ENCODE assay signal across 1 cellular context in the genomic region with DNA sequence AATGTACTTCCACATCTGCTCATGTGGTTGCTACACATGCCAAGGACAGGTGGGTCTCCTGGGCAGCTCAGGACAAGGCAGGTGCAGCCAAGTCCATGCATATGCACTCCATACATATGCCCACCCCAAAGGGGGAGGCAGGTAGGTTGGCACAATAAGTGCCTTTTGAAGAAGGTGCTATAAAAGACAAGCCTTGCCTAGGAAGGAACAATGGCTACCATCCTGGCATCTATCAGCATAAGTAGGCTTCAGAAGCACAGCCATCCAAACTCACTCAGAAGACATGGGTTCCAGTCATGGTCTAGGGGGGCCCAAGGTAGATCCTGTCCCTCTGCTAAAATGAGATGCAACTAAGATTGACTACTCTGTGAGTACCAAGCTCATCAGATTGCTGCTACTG.
TF ChIP-seq lines count a peak whose summit lies in the region.

No MANE protein-coding gene starts in this region.

TF ChIP-seq in GM12878, 131 proteins besides CTCF, POLR2A, EP300 and RAD21:
- TF ChIP-seq KLF5 (IDR thresholded peaks at IDR 0.05; ENCODE audit: partially characterized antibody) (no peak), TAF1 (IDR thresholded peaks at IDR 0.05; ENCODE audit: borderline replicate concordance, low read depth, low read length) (no peak), HDGF (IDR thresholded peaks at IDR 0.05) (no peak), BCL11A (IDR thresholded peaks at IDR 0.05; ENCODE audit: low read depth, low read length) (no peak), NR2C1 (IDR thresholded peaks at IDR 0.05) (no peak), ZNF24 (IDR thresholded peaks at IDR 0.05) (no peak), RELA (IDR thresholded peaks at IDR 0.05; ENCODE audit: borderline replicate concordance, partially characterized antibody) (no peak), ZNF274 (IDR thresholded peaks at IDR 0.05; ENCODE audit: insufficient read depth, insufficient read length) (no peak), MTA3 (IDR thresholded peaks at IDR 0.05; ENCODE audit: borderline replicate concordance, low read length) (no peak), SMC3 (IDR thresholded peaks at IDR 0.05; ENCODE audit: borderline replicate concordance, low read length) (no peak), MYB (IDR thresholded peaks at IDR 0.05; ENCODE audit: borderline replicate concordance, low read depth, low read length) (no peak)
- TF ChIP-seq, protein P1, sequence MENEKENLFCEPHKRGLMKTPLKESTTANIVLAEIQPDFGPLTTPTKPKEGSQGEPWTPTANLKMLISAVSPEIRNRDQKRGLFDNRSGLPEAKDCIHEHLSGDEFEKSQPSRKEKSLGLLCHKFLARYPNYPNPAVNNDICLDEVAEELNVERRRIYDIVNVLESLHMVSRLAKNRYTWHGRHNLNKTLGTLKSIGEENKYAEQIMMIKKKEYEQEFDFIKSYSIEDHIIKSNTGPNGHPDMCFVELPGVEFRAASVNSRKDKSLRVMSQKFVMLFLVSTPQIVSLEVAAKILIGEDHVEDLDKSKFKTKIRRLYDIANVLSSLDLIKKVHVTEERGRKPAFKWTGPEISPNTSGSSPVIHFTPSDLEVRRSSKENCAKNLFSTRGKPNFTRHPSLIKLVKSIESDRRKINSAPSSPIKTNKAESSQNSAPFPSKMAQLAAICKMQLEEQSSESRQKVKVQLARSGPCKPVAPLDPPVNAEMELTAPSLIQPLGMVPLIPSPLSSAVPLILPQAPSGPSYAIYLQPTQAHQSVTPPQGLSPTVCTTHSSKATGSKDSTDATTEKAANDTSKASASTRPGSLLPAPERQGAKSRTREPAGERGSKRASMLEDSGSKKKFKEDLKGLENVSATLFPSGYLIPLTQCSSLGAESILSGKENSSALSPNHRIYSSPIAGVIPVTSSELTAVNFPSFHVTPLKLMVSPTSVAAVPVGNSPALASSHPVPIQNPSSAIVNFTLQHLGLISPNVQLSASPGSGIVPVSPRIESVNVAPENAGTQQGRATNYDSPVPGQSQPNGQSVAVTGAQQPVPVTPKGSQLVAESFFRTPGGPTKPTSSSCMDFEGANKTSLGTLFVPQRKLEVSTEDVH (IDR thresholded peaks at IDR 0.05; ENCODE audit: low read depth, partially characterized antibody), result no peak
- TF ChIP-seq, protein P2, sequence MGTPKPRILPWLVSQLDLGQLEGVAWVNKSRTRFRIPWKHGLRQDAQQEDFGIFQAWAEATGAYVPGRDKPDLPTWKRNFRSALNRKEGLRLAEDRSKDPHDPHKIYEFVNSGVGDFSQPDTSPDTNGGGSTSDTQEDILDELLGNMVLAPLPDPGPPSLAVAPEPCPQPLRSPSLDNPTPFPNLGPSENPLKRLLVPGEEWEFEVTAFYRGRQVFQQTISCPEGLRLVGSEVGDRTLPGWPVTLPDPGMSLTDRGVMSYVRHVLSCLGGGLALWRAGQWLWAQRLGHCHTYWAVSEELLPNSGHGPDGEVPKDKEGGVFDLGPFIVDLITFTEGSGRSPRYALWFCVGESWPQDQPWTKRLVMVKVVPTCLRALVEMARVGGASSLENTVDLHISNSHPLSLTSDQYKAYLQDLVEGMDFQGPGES (IDR thresholded peaks at IDR 0.05), result no peak
- TF ChIP-seq, protein P3, sequence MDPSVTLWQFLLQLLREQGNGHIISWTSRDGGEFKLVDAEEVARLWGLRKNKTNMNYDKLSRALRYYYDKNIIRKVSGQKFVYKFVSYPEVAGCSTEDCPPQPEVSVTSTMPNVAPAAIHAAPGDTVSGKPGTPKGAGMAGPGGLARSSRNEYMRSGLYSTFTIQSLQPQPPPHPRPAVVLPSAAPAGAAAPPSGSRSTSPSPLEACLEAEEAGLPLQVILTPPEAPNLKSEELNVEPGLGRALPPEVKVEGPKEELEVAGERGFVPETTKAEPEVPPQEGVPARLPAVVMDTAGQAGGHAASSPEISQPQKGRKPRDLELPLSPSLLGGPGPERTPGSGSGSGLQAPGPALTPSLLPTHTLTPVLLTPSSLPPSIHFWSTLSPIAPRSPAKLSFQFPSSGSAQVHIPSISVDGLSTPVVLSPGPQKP (IDR thresholded peaks at IDR 0.05; ENCODE audit: low read depth, low read length), result no peak
- TF ChIP-seq, protein P4, sequence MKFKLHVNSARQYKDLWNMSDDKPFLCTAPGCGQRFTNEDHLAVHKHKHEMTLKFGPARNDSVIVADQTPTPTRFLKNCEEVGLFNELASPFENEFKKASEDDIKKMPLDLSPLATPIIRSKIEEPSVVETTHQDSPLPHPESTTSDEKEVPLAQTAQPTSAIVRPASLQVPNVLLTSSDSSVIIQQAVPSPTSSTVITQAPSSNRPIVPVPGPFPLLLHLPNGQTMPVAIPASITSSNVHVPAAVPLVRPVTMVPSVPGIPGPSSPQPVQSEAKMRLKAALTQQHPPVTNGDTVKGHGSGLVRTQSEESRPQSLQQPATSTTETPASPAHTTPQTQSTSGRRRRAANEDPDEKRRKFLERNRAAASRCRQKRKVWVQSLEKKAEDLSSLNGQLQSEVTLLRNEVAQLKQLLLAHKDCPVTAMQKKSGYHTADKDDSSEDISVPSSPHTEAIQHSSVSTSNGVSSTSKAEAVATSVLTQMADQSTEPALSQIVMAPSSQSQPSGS (IDR thresholded peaks at IDR 0.05; ENCODE audit: low read length), result no peak
- TF ChIP-seq, protein P5, sequence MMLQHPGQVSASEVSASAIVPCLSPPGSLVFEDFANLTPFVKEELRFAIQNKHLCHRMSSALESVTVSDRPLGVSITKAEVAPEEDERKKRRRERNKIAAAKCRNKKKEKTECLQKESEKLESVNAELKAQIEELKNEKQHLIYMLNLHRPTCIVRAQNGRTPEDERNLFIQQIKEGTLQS (IDR thresholded peaks at IDR 0.05; ENCODE audit: borderline replicate concordance, extremely low read depth, low read depth, low read length), result no peak
- TF ChIP-seq, protein P6, sequence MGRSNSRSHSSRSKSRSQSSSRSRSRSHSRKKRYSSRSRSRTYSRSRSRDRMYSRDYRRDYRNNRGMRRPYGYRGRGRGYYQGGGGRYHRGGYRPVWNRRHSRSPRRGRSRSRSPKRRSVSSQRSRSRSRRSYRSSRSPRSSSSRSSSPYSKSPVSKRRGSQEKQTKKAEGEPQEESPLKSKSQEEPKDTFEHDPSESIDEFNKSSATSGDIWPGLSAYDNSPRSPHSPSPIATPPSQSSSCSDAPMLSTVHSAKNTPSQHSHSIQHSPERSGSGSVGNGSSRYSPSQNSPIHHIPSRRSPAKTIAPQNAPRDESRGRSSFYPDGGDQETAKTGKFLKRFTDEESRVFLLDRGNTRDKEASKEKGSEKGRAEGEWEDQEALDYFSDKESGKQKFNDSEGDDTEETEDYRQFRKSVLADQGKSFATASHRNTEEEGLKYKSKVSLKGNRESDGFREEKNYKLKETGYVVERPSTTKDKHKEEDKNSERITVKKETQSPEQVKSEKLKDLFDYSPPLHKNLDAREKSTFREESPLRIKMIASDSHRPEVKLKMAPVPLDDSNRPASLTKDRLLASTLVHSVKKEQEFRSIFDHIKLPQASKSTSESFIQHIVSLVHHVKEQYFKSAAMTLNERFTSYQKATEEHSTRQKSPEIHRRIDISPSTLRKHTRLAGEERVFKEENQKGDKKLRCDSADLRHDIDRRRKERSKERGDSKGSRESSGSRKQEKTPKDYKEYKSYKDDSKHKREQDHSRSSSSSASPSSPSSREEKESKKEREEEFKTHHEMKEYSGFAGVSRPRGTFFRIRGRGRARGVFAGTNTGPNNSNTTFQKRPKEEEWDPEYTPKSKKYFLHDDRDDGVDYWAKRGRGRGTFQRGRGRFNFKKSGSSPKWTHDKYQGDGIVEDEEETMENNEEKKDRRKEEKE (IDR thresholded peaks at IDR 0.05), result no peak
- TF ChIP-seq, protein P7, sequence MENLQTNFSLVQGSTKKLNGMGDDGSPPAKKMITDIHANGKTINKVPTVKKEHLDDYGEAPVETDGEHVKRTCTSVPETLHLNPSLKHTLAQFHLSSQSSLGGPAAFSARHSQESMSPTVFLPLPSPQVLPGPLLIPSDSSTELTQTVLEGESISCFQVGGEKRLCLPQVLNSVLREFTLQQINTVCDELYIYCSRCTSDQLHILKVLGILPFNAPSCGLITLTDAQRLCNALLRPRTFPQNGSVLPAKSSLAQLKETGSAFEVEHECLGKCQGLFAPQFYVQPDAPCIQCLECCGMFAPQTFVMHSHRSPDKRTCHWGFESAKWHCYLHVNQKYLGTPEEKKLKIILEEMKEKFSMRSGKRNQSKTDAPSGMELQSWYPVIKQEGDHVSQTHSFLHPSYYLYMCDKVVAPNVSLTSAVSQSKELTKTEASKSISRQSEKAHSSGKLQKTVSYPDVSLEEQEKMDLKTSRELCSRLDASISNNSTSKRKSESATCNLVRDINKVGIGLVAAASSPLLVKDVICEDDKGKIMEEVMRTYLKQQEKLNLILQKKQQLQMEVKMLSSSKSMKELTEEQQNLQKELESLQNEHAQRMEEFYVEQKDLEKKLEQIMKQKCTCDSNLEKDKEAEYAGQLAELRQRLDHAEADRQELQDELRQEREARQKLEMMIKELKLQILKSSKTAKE (IDR thresholded peaks at IDR 0.05; ENCODE audit: low read depth, poor library complexity, severe bottlenecking), result no peak
